ENCODE assay signal across 1 cellular context in the genomic region with DNA sequence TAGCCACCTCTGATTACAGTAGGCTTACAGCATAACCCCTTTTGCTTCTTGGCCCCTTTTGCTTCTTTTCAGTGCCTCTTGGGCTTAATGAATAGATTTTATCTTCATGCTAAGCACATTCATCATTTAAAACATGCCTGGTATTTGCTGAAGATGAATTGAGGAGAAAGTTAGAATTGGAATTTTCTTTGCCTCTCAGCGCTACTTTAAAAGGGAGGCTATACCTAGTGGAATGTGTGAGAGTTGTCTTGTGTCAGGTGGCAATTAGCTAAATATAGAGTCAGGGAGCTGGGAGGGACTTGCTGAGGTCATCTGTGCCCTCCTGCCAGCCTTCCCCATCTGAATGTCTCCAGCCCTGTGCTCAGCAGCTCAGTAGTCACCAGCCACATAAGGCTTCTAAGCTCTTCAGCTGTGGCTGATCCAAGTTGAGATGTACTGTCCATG.
TF ChIP-seq lines count a peak whose summit lies in the region.

No MANE protein-coding gene starts in this region.

TF ChIP-seq in WTC11, 78 proteins besides CTCF, POLR2A, EP300 and RAD21 (continued from another document):
- TF ChIP-seq, protein P1, sequence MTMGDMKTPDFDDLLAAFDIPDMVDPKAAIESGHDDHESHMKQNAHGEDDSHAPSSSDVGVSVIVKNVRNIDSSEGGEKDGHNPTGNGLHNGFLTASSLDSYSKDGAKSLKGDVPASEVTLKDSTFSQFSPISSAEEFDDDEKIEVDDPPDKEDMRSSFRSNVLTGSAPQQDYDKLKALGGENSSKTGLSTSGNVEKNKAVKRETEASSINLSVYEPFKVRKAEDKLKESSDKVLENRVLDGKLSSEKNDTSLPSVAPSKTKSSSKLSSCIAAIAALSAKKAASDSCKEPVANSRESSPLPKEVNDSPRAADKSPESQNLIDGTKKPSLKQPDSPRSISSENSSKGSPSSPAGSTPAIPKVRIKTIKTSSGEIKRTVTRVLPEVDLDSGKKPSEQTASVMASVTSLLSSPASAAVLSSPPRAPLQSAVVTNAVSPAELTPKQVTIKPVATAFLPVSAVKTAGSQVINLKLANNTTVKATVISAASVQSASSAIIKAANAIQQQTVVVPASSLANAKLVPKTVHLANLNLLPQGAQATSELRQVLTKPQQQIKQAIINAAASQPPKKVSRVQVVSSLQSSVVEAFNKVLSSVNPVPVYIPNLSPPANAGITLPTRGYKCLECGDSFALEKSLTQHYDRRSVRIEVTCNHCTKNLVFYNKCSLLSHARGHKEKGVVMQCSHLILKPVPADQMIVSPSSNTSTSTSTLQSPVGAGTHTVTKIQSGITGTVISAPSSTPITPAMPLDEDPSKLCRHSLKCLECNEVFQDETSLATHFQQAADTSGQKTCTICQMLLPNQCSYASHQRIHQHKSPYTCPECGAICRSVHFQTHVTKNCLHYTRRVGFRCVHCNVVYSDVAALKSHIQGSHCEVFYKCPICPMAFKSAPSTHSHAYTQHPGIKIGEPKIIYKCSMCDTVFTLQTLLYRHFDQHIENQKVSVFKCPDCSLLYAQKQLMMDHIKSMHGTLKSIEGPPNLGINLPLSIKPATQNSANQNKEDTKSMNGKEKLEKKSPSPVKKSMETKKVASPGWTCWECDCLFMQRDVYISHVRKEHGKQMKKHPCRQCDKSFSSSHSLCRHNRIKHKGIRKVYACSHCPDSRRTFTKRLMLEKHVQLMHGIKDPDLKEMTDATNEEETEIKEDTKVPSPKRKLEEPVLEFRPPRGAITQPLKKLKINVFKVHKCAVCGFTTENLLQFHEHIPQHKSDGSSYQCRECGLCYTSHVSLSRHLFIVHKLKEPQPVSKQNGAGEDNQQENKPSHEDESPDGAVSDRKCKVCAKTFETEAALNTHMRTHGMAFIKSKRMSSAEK (CRISPR knock-in tag; IDR thresholded peaks at IDR 0.05; ENCODE audit: borderline replicate concordance): no peak
- TF ChIP-seq, protein P2, sequence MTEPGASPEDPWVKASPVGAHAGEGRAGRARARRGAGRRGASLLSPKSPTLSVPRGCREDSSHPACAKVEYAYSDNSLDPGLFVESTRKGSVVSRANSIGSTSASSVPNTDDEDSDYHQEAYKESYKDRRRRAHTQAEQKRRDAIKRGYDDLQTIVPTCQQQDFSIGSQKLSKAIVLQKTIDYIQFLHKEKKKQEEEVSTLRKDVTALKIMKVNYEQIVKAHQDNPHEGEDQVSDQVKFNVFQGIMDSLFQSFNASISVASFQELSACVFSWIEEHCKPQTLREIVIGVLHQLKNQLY (CRISPR knock-in tag; IDR thresholded peaks at IDR 0.05): no peak
- TF ChIP-seq GRHL2 (CRISPR knock-in tag; IDR thresholded peaks at IDR 0.05; ENCODE audit: insufficient replicate concordance, severe bottlenecking): no peak
- TF ChIP-seq, protein P3, sequence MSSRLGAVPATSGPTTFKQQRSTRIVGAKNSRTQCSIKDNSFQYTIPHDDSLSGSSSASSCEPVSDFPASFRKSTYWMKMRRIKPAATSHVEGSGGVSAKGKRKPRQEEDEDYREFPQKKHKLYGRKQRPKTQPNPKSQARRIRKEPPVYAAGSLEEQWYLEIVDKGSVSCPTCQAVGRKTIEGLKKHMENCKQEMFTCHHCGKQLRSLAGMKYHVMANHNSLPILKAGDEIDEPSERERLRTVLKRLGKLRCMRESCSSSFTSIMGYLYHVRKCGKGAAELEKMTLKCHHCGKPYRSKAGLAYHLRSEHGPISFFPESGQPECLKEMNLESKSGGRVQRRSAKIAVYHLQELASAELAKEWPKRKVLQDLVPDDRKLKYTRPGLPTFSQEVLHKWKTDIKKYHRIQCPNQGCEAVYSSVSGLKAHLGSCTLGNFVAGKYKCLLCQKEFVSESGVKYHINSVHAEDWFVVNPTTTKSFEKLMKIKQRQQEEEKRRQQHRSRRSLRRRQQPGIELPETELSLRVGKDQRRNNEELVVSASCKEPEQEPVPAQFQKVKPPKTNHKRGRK (CRISPR knock-in tag; IDR thresholded peaks at IDR 0.05; ENCODE audit: borderline replicate concordance): no peak
- TF ChIP-seq EMX1 (CRISPR knock-in tag; IDR thresholded peaks at IDR 0.05): no peak
- TF ChIP-seq KAT7 (CRISPR knock-in tag; IDR thresholded peaks at IDR 0.05; ENCODE audit: borderline replicate concordance): no peak
- TF ChIP-seq, protein P4, sequence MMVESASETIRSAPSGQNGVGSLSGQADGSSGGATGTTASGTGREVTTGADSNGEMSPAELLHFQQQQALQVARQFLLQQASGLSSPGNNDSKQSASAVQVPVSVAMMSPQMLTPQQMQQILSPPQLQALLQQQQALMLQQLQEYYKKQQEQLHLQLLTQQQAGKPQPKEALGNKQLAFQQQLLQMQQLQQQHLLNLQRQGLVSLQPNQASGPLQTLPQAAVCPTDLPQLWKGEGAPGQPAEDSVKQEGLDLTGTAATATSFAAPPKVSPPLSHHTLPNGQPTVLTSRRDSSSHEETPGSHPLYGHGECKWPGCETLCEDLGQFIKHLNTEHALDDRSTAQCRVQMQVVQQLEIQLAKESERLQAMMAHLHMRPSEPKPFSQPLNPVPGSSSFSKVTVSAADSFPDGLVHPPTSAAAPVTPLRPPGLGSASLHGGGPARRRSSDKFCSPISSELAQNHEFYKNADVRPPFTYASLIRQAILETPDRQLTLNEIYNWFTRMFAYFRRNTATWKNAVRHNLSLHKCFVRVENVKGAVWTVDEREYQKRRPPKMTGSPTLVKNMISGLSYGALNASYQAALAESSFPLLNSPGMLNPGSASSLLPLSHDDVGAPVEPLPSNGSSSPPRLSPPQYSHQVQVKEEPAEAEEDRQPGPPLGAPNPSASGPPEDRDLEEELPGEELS (CRISPR knock-in tag; IDR thresholded peaks at IDR 0.05): no peak
- TF ChIP-seq, protein P5, sequence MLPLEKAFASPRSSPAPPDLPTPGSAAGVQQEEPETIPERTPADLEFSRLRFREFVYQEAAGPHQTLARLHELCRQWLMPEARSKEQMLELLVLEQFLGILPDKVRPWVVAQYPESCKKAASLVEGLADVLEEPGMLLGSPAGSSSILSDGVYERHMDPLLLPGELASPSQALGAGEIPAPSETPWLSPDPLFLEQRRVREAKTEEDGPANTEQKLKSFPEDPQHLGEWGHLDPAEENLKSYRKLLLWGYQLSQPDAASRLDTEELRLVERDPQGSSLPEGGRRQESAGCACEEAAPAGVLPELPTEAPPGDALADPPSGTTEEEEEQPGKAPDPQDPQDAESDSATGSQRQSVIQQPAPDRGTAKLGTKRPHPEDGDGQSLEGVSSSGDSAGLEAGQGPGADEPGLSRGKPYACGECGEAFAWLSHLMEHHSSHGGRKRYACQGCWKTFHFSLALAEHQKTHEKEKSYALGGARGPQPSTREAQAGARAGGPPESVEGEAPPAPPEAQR (CRISPR knock-in tag; IDR thresholded peaks at IDR 0.05): no peak
